8 cellular contexts compared by ENCODE assay signal in the genomic region with DNA sequence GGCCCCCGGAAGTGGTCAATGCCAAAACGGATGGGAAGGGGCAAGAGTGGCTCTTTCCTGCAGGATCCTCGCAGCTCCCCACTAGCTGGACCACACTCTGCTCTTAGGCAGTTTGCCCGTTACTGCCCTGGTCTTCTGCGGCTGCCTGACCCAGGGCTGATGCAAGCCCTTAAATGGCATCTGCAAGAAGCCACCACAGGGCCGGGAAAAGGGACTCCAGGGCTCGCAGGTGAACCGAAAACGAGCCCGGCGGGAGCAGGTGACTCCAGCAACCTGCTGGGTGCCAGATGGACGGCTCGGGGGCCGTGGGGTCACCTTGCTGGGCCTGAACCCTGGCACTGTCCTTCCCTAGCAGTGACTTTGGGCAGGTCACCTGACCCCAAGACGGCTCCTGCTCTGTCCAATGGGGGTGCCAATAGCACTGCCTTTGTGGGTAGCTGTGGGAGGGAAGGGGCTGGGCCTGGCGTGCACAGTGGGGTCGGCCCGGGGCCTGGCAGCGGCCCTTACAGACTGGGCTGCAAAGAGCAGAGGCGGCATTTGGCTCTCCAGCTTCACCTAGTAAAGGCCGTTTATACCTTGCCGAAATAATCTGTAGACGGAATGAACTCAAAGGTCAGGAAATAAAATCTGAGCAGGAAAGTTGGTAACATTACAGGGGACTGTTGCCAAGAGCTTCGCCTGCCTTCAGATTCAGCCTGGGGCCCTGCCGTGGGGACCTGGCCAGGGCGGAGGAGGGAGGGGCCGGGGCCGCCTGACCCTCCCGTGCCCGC.
DNase-seq lines count a peak whose midpoint lies in the region; ATAC-seq and TF ChIP-seq lines count a peak whose summit lies in the region.

No MANE protein-coding gene starts in this region.

- in situ Hi-C loops in GM18951 (cut with MboI; ENCODE audit: low sequenced_read_pairs, unreplicated experiment) = loop anchor here (10.0 kb wide), 1 partner anchor 153 kb away; a partner anchor contains a TSS

- H3K79me2 ChIP-seq in ACC112 (ENCODE audit: control insufficient read depth, insufficient read depth, low read length, unreplicated experiment) = peaks cover 14% of the 10 kb centered on the region

- H3K4me1 ChIP-seq in ACC112 (ENCODE audit: control insufficient read depth, insufficient read depth, low read length, unreplicated experiment) (peaks cover 5% of the 10 kb centered on the region), HUES48 (ENCODE audit: control insufficient read depth, insufficient read depth, low read length) (peaks cover 10% of the 10 kb centered on the region)

- H3K9me3 ChIP-seq in HUES48 (ENCODE audit: control insufficient read depth, insufficient read depth, low read length) = no peaks in the 10 kb centered on the region
- no peaks in the 10 kb centered on the region for H3K9me3 ChIP-seq in iPS-18c (ENCODE audit: control insufficient read depth, insufficient read depth, low read length)

- no peaks in the 10 kb centered on the region for H3K36me3 ChIP-seq in ACC112 (ENCODE audit: insufficient read depth, low read length)
- peaks cover 16% of the 10 kb centered on the region for H3K36me3 ChIP-seq in HUES48 (ENCODE audit: control insufficient read depth, insufficient read depth, low read length)

- H3K36me3 Mint-ChIP-seq in activated naive CD8-positive, alpha-beta T cell = no peaks in the 10 kb centered on the region

- peak overlapping the region; percentile 57 for H3K9ac ChIP-seq in HUES48 (ENCODE audit: low read depth, low read length)

- H3K9me3 Mint-ChIP-seq in activated naive CD8-positive, alpha-beta T cell (ENCODE audit: low read depth) = no peaks in the 10 kb centered on the region

- peak; percentile 58 for ATAC-seq in stimulated activated naive CD8-positive, alpha-beta T cell treated with anti-CD3 and anti-CD28 coated beads, Interleukin-15, Interleukin-2, amounts not matched to agents 100 U/mL and 50 U/mL, for 24 hours

- DNase-seq in stimulated activated naive CD8-positive, alpha-beta T cell treated with anti-CD3 and anti-CD28 coated beads, Interleukin-15, Interleukin-2, amounts not matched to agents 100 U/mL and 50 U/mL, for 24 hours = peak; percentile 65
- no peak for DNase-seq in effector CD8-positive, alpha-beta T cell (lab: John Stamatoyannopoulos, UW)
- DNase-seq in NCI-H2171 (lab: John Stamatoyannopoulos, UW) = no peak

- H3K27ac ChIP-seq in ACC112 (ENCODE audit: low read depth, low read length) (peak overlapping the region; percentile 33), HUES48 (ENCODE audit: low read depth, low read length) (peak overlapping the region; percentile 85)

- peak; percentile 14 for TF ChIP-seq POLR2A in GM18951 (IDR thresholded peaks at IDR 0.05; ENCODE audit: extremely low read depth, insufficient read depth, insufficient read length)

- H3K4me3 Mint-ChIP-seq in activated naive CD8-positive, alpha-beta T cell = peak overlapping the region; percentile 84

- peak overlapping the region; percentile 88 for H2AFZ ChIP-seq in ACC112 (ENCODE audit: low read length, unreplicated experiment)

- H3K27ac Mint-ChIP-seq in activated naive CD8-positive, alpha-beta T cell = peak overlapping the region; percentile 86

- peaks cover 24% of the 10 kb centered on the region for H3K4me1 Mint-ChIP-seq in activated naive CD8-positive, alpha-beta T cell (ENCODE audit: low read depth)

- H3K27me3 Mint-ChIP-seq in activated naive CD8-positive, alpha-beta T cell = no peaks in the 10 kb centered on the region

- H3K27me3 ChIP-seq in ACC112 (ENCODE audit: insufficient read depth, low read length) (no peaks in the 10 kb centered on the region), HUES48 (ENCODE audit: control insufficient read depth, insufficient read depth, low read length) (no peaks in the 10 kb centered on the region)

- H3K4me3 ChIP-seq in ACC112 (ENCODE audit: low read depth, low read length) (peak overlapping the region; percentile 78), HUES48 (ENCODE audit: low read depth, low read length) (peak overlapping the region; percentile 77), iPS-18c (ENCODE audit: insufficient read depth, low read depth, low read length) (peak overlapping the region; percentile 77)
